20 cellular contexts compared by ENCODE assay signal in the genomic region with DNA sequence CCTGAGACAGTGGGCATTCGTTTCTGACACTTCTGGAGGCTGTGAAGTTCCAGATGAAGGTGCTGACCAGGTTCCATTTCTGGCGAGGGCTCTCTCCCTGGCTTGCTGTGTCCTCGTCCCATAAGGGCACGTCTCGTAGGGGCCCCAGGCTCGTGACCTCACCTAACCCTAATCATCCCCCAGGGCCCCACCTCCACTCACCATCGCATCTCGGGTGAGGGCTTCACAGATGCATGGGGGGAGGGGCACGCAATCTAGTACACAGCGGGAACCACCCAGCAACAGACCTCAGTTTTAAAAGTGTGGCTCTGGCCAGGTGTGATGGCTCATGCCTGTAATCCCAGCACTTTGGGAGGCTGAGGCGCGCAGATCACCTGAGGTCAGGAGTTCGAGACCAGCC.
"Had no signal": no experiment of that assay in that cellular context is flagged by ENCODE, and none has a peak within 500 bp of the region (broad histone marks: within the 10 kb centered on the region; RNA-seq: fewer than 3 reads in every experiment).

No MANE protein-coding gene starts in this region.

- H3K27ac Mint-ChIP-seq: naive B cell had no signal

- H3K36me3 Mint-ChIP-seq: naive B cell had no signal

- ATAC-seq: left lung; right cardiac atrium; stimulated activated naive CD8-positive, alpha-beta T cell treated with anti-CD3 and anti-CD28 coated beads, Interleukin-15, Interleukin-2, amounts not matched to agents 100 U/mL and 50 U/mL, for 24 hours had no signal

- H3K4me3 Mint-ChIP-seq: nephron had no signal

- DNase-seq: cerebellar nuclear complex; colonic mucosa; dermis blood vessel endothelial cell; erythroblast; foreskin melanocyte; islet precursor cell; mesenchymal stem cell; midbrain; naive B cell; small intestine; stimulated activated CD4-positive, alpha-beta T cell treated with anti-CD3 and anti-CD28 coated beads, Interleukin-2, amount 100 ng/mL, for 48 hours; stimulated activated naive CD8-positive, alpha-beta T cell treated with anti-CD3 and anti-CD28 coated beads, Interleukin-15, Interleukin-2, amounts not matched to agents 100 U/mL and 50 U/mL, for 24 hours; testis; transverse colon had no signal

- H3K4me1 Mint-ChIP-seq: naive B cell had no signal

- H3K4me3 ChIP-seq: cardiac muscle cell, colonic mucosa, left lung, lung, transverse colon had no signal

- H3K27ac ChIP-seq: colonic mucosa, left lung, neutrophil, testis, transverse colon had no signal

- H3K27me3 ChIP-seq: cardiac muscle cell, testis had no signal

- H3K4me1 ChIP-seq: colonic mucosa, left lung, testis, transverse colon had no signal

- H3K36me3 ChIP-seq: cardiac muscle cell, colonic mucosa, left lung, neutrophil, transverse colon had no signal

- H3K9me3 ChIP-seq: colonic mucosa, neutrophil, testis, transverse colon had no signal
